8 cellular contexts compared by ENCODE assay signal in genomic region chr12:77724367-77724957, GRCh38.
A peak's percentile ranks its signal among the peaks of the same experiment; 100 is the strongest.
DNase-seq lines count a peak whose midpoint lies in the region; ATAC-seq and TF ChIP-seq lines count a peak whose summit lies in the region.

No MANE protein-coding gene starts in this region.

- intact Hi-C loops in colonic mucosa (cut with DNase I), result no loop called here

- H3K4me3 ChIP-seq in colonic mucosa, result no peak overlapping the region
- H3K4me3 ChIP-seq in mesenchymal stem cell (ENCODE audit: insufficient read depth in 1 of 2, low read depth in 1 of 2, low read length in 2 of 2), result no peak overlapping the region
- H3K4me3 ChIP-seq in CD8-positive, alpha-beta memory T cell (ENCODE audit: low read length), result no peak overlapping the region

- H3K79me1 ChIP-seq in mesenchymal stem cell (replicated peaks; ENCODE audit: low read length, poor library complexity, severe bottlenecking), result no peaks in the 10 kb centered on the region

- H3K14ac ChIP-seq in mesenchymal stem cell (ENCODE audit: low read length in 2 of 2), result no peak overlapping the region

- H3K4ac ChIP-seq in mesenchymal stem cell (ENCODE audit: low read depth in 1 of 2, low read length in 2 of 2), result no peak overlapping the region

- no peak overlapping the region for H2AFZ ChIP-seq in mesenchymal stem cell (ENCODE audit: low read depth, low read length)

- TF ChIP-seq CTCF in GM10266 (IDR thresholded peaks at IDR 0.05; ENCODE audit: control insufficient read depth, insufficient read depth, low read depth, missing control alignments) (peak; percentile 61), colonic mucosa (IDR thresholded peaks at IDR 0.05) (peak; percentile 45)

- H3K27ac ChIP-seq in colonic mucosa, result no peak overlapping the region
- H3K27ac ChIP-seq in mesenchymal stem cell (ENCODE audit: low read length, poor library complexity, severe bottlenecking), result no peak overlapping the region
- no peak overlapping the region for H3K27ac ChIP-seq in CD8-positive, alpha-beta memory T cell (ENCODE audit: low read depth, low read length)

- no peak overlapping the region for H3K4me3 Mint-ChIP-seq in CD8-positive, alpha-beta memory T cell

- H3K9ac ChIP-seq in colonic mucosa (ENCODE audit: low read depth in 2 of 2, low read length in 2 of 2), result no peak overlapping the region
- peak overlapping the region; percentile 68 for H3K9ac ChIP-seq in mesenchymal stem cell (ENCODE audit: low read length)

- H3K18ac ChIP-seq in mesenchymal stem cell (ENCODE audit: low read depth in 1 of 2, low read length in 2 of 2), result no peak overlapping the region

- no peaks in the 10 kb centered on the region for H3K36me3 Mint-ChIP-seq in CD8-positive, alpha-beta memory T cell

- no peak overlapping the region for H2BK120ac ChIP-seq in mesenchymal stem cell (ENCODE audit: low read depth, low read length)

- H3K4me1 ChIP-seq in colonic mucosa, result no peaks in the 10 kb centered on the region
- H3K4me1 ChIP-seq in mesenchymal stem cell (ENCODE audit: control insufficient read depth, insufficient read depth, low read depth, low read length), result no peaks in the 10 kb centered on the region
- no peaks in the 10 kb centered on the region for H3K4me1 ChIP-seq in CD8-positive, alpha-beta memory T cell (ENCODE audit: insufficient read depth, low read length)

- H2BK12ac ChIP-seq in mesenchymal stem cell (ENCODE audit: low read length in 2 of 2), result no peak overlapping the region

- CTCF ChIA-PET in CD8-positive, alpha-beta memory T cell (lab: Charles Lee), result no interaction called here

- DNase-seq in GM10266 (ENCODE audit: extremely low spot score), result no peak
- DNase-seq in NCI-H510A treated with DMSO at 0.1 percent for 48 hours (lab: John Stamatoyannopoulos, UW), result peak; percentile 83
- DNase-seq in colonic mucosa, result no peak
- peak; percentile 75 for DNase-seq in mesenchymal stem cell
- no peak for DNase-seq in HK-2 (ENCODE audit: unreplicated experiment)
- DNase-seq in CD8-positive, alpha-beta memory T cell, result no peak

- WGBS in mesenchymal stem cell, result 100% methylated on average over 1 of the region's 1 CpG

- POLR2A ChIA-PET in CD8-positive, alpha-beta memory T cell (lab: Charles Lee), result no interaction called here

- H3K23ac ChIP-seq in mesenchymal stem cell (ENCODE audit: low read length in 2 of 2), result no peak overlapping the region

- H3K4me1 Mint-ChIP-seq in CD8-positive, alpha-beta memory T cell, result no peaks in the 10 kb centered on the region

- no peak overlapping the region for H2BK15ac ChIP-seq in mesenchymal stem cell (ENCODE audit: low read depth, poor library complexity, severe bottlenecking)

- no peak overlapping the region for H2AK5ac ChIP-seq in mesenchymal stem cell (ENCODE audit: low read length, severe bottlenecking)

- H3K27me3 ChIP-seq in colonic mucosa, result no peaks in the 10 kb centered on the region
- no peaks in the 10 kb centered on the region for H3K27me3 ChIP-seq in mesenchymal stem cell (ENCODE audit: control insufficient read depth in 1 of 2, insufficient read depth in 1 of 2, low read length in 2 of 2)
- no peaks in the 10 kb centered on the region for H3K27me3 ChIP-seq in CD8-positive, alpha-beta memory T cell (ENCODE audit: insufficient read depth, low read length, poor library complexity, severe bottlenecking)

- H2BK5ac ChIP-seq in mesenchymal stem cell (ENCODE audit: low read depth, low read length, poor library complexity, severe bottlenecking), result no peak overlapping the region

- no peaks in the 10 kb centered on the region for H3K9me3 ChIP-seq in colonic mucosa
- no peaks in the 10 kb centered on the region for H3K9me3 ChIP-seq in mesenchymal stem cell (ENCODE audit: control insufficient read depth, low read length)
- no peaks in the 10 kb centered on the region for H3K9me3 ChIP-seq in CD8-positive, alpha-beta memory T cell (ENCODE audit: low read length)

- H3K4me2 ChIP-seq in mesenchymal stem cell (ENCODE audit: low read length, poor library complexity, severe bottlenecking), result no peak overlapping the region

- no peak overlapping the region for H4K8ac ChIP-seq in mesenchymal stem cell (ENCODE audit: low read length)

- H3K36me3 ChIP-seq in colonic mucosa (no peaks in the 10 kb centered on the region), mesenchymal stem cell (ENCODE audit: control insufficient read depth in 1 of 2, insufficient read depth in 2 of 2, low read depth in 1 of 2, low read length in 2 of 2) (no peaks in the 10 kb centered on the region)
- H3K36me3 ChIP-seq in CD8-positive, alpha-beta memory T cell (ENCODE audit: insufficient read depth, low read length), result no peaks in the 10 kb centered on the region

- no peak overlapping the region for H4K91ac ChIP-seq in mesenchymal stem cell (ENCODE audit: low read length)

- ATAC-seq in HG03060 (IDR thresholded peaks at IDR 0.05; ENCODE audit: low read depth, unreplicated experiment) (peak; percentile 74), HG03175 (IDR thresholded peaks at IDR 0.05; ENCODE audit: unreplicated experiment) (no peak)

- H3K9me3 Mint-ChIP-seq in CD8-positive, alpha-beta memory T cell, result peaks cover 0 to 37% (median 10%) of the 10 kb centered on the region in 5 donors

- H3K27me3 Mint-ChIP-seq in CD8-positive, alpha-beta memory T cell, result peaks cover 0 to 4% of the 10 kb centered on the region in 2 donors

- H3K27ac Mint-ChIP-seq in CD8-positive, alpha-beta memory T cell, result no peak overlapping the region

Comparison
In these comparisons a context has a peak if more than half of its experiments do, and no peak if none do; other contexts are left out.
1. DNase-seq: peak in NCI-H510A treated with DMSO at 0.1 percent for 48 hours (single experiment) and mesenchymal stem cell (single experiment); none in GM10266 (single experiment), colonic mucosa (single experiment), HK-2 (single experiment) and CD8-positive, alpha-beta memory T cell (0 of 5).